34 cellular contexts compared by ENCODE assay signal in the genomic region with DNA sequence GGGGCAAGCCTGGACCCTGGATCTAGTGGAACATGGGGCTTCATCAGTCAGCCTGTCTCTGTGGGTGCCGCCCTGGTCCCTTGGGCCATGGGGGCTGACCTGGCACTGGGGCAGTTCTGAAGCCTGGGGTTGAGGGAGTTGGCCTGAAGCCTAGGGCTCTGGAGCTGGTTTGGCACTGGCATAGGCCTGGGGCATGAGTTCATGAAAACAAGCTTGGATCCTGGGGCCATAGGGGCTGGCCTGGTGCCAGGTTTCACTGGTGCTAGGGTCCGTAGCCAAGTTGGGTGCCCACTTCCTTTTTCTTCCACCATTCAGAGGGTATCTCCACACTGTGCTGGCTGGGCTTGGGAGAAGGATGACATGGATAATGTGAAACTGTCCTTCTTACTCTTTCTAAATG. TPM values are rescaled to one million over a fixed set of nuclear protein-coding genes. Genes with fewer than 3 reads are reported as not detected.
"Had no signal": no experiment of that assay in that cellular context is flagged by ENCODE, and none has a peak within 500 bp of the region (broad histone marks: within the 10 kb centered on the region; RNA-seq: fewer than 3 reads in every experiment).

No MANE protein-coding gene starts in this region.

- H3K36me3 ChIP-seq: adrenal gland, gastrocnemius medialis had no signal

- DNase-seq: activated CD4-positive, alpha-beta memory T cell treated with anti-CD3 and anti-CD28 coated beads for 36 hours; activated CD4-positive, alpha-beta T cell treated with anti-CD3 and anti-CD28 coated beads for 36 hours; activated CD4-positive, alpha-beta T cell treated with anti-CD3 and anti-CD28 coated beads, Interleukin-2, amount 10 ng/mL, durations not matched to agents 24 days and 14 days; activated CD4-positive, CD25-positive, alpha-beta regulatory T cell; activated CD4-positive, CD25-positive, alpha-beta regulatory T cell treated with anti-CD3 and anti-CD28 coated beads, Interleukin-2, amount 50 U/mL, for 72 hours; activated CD8-positive, alpha-beta memory T cell treated with anti-CD3 and anti-CD28 coated beads, Interleukin-2, amount 10 ng/mL, durations not matched to agents 7 days and 5 days; activated CD8-positive, alpha-beta memory T cell treated with anti-CD3 and anti-CD28 coated beads, Interleukin-2, amount 50 U/mL, for 4 hours; activated CD8-positive, alpha-beta T cell treated with anti-CD3 and anti-CD28 coated beads, Interleukin-2, amount 10 ng/mL, durations not matched to agents 7 days and 5 days; activated effector memory CD4-positive, alpha-beta T cell treated with anti-CD3 and anti-CD28 coated beads, Interleukin-2, amount 50 U/mL, for 16 hours; activated naive CD4-positive, alpha-beta T cell treated with anti-CD3 and anti-CD28 coated beads for 36 hours; activated naive CD8-positive, alpha-beta T cell treated with anti-CD3 and anti-CD28 coated beads for 36 hours; activated naive CD8-positive, alpha-beta T cell treated with anti-CD3 and anti-CD28 coated beads, Interleukin-2, amount 50 U/mL, for 24 hours; activated T-cell treated with anti-CD3 and anti-CD28 coated beads, Interleukin-2, amount 50 U/mL, for 1 hour; activated T-cell treated with anti-CD3 and anti-CD28 coated beads, Interleukin-2, amount 50 U/mL, for 48 hours; caudate nucleus; cortex of kidney; effector CD8-positive, alpha-beta T cell; foreskin fibroblast; gastrocnemius medialis; T-helper 1 cell; T-helper 17 cell; T1000 had no signal

- ATAC-seq: activated CD4-positive, alpha-beta T cell treated with anti-CD3 and anti-CD28 coated beads for 36 hours; activated CD8-positive, alpha-beta memory T cell treated with anti-CD3 and anti-CD28 coated beads, Interleukin-2, amount 10 ng/mL, durations not matched to agents 7 days and 5 days; activated CD8-positive, alpha-beta T cell treated with anti-CD3 and anti-CD28 coated beads, Interleukin-2, amount 10 ng/mL, durations not matched to agents 7 days and 5 days; activated naive CD8-positive, alpha-beta T cell treated with anti-CD3 and anti-CD28 coated beads, Interleukin-2, amount 50 U/mL, for 24 hours; body of pancreas; esophagus mucosa; gastrocnemius medialis; T-helper 17 cell had no signal

- H3K9me3 ChIP-seq: adrenal gland, body of pancreas, gastrocnemius medialis had no signal

- H3K4me1 ChIP-seq: adrenal gland, body of pancreas, gastrocnemius medialis had no signal

- H3K27me3 ChIP-seq: adrenal gland, body of pancreas, gastrocnemius medialis had no signal

- H3K4me1 Mint-ChIP-seq: activated CD4-positive, alpha-beta T cell treated with anti-CD3 and anti-CD28 coated beads for 36 hours; activated CD4-positive, alpha-beta T cell treated with anti-CD3 and anti-CD28 coated beads, Interleukin-2, amount 10 ng/mL, durations not matched to agents 24 days and 14 days; activated CD8-positive, alpha-beta memory T cell treated with anti-CD3 and anti-CD28 coated beads, Interleukin-2, amount 10 ng/mL, durations not matched to agents 7 days and 5 days; activated naive CD4-positive, alpha-beta T cell treated with anti-CD3 and anti-CD28 coated beads, Interleukin-2, amount 50 U/mL, for 24 hours; activated naive CD8-positive, alpha-beta T cell treated with anti-CD3 and anti-CD28 coated beads for 36 hours; activated naive CD8-positive, alpha-beta T cell treated with anti-CD3 and anti-CD28 coated beads, Interleukin-2, amount 50 U/mL, for 24 hours; T-helper 17 cell had no signal

- FAIRE-seq: colon, endometrium, endothelial cell of umbilical vein had no signal

- H3K27me3 Mint-ChIP-seq: activated CD4-positive, alpha-beta memory T cell treated with anti-CD3 and anti-CD28 coated beads for 36 hours; activated CD4-positive, alpha-beta T cell treated with anti-CD3 and anti-CD28 coated beads for 36 hours; activated CD4-positive, alpha-beta T cell treated with anti-CD3 and anti-CD28 coated beads, Interleukin-2, amount 10 ng/mL, durations not matched to agents 24 days and 14 days; activated CD8-positive, alpha-beta memory T cell treated with anti-CD3 and anti-CD28 coated beads, Interleukin-2, amount 10 ng/mL, durations not matched to agents 7 days and 5 days; activated naive CD8-positive, alpha-beta T cell treated with anti-CD3 and anti-CD28 coated beads for 36 hours; activated naive CD8-positive, alpha-beta T cell treated with anti-CD3 and anti-CD28 coated beads, Interleukin-2, amount 50 U/mL, for 24 hours; T-helper 17 cell had no signal

- H3K4me3 Mint-ChIP-seq: activated CD4-positive, alpha-beta memory T cell treated with anti-CD3 and anti-CD28 coated beads for 36 hours; activated CD4-positive, alpha-beta T cell treated with anti-CD3 and anti-CD28 coated beads for 36 hours; activated CD4-positive, alpha-beta T cell treated with anti-CD3 and anti-CD28 coated beads, Interleukin-2, amount 10 ng/mL, durations not matched to agents 24 days and 14 days; activated CD8-positive, alpha-beta memory T cell treated with anti-CD3 and anti-CD28 coated beads, Interleukin-2, amount 10 ng/mL, durations not matched to agents 7 days and 5 days; activated CD8-positive, alpha-beta T cell treated with anti-CD3 and anti-CD28 coated beads, Interleukin-2, amount 10 ng/mL, durations not matched to agents 7 days and 5 days; activated naive CD4-positive, alpha-beta T cell treated with anti-CD3 and anti-CD28 coated beads for 36 hours; activated naive CD4-positive, alpha-beta T cell treated with anti-CD3 and anti-CD28 coated beads, Interleukin-2, amount 50 U/mL, for 24 hours; activated naive CD8-positive, alpha-beta T cell treated with anti-CD3 and anti-CD28 coated beads for 36 hours; activated naive CD8-positive, alpha-beta T cell treated with anti-CD3 and anti-CD28 coated beads, Interleukin-2, amount 50 U/mL, for 24 hours; activated T-helper 1 cell treated with anti-CD3 and anti-CD28 coated beads, Interleukin-12 subunit alpha, Interleukin-12 subunit beta, Interleukin-2, Interleukin-4 antibody, amounts not matched to agents 30 ng/mL and 10 ng/mL and 1 ng/mL, durations not matched to agents 14 hours and 24 hours and 36 hours; T-helper 17 cell; T-helper 2 cell treated with Interferon-gamma antibody and Interleukin-4, amounts not matched to agents 5 μg/mL and 100 μg/mL, for 36 hours had no signal

- H3K27ac ChIP-seq: adrenal gland, body of pancreas, gastrocnemius medialis had no signal

- H3K27ac Mint-ChIP-seq: activated CD4-positive, alpha-beta memory T cell treated with anti-CD3 and anti-CD28 coated beads for 36 hours; activated CD4-positive, alpha-beta T cell treated with anti-CD3 and anti-CD28 coated beads for 36 hours; activated CD4-positive, alpha-beta T cell treated with anti-CD3 and anti-CD28 coated beads, Interleukin-2, amount 10 ng/mL, durations not matched to agents 24 days and 14 days; activated CD8-positive, alpha-beta memory T cell treated with anti-CD3 and anti-CD28 coated beads, Interleukin-2, amount 10 ng/mL, durations not matched to agents 7 days and 5 days; activated CD8-positive, alpha-beta T cell treated with anti-CD3 and anti-CD28 coated beads, Interleukin-2, amount 10 ng/mL, durations not matched to agents 7 days and 5 days; activated naive CD4-positive, alpha-beta T cell treated with anti-CD3 and anti-CD28 coated beads for 36 hours; activated naive CD4-positive, alpha-beta T cell treated with anti-CD3 and anti-CD28 coated beads, Interleukin-2, amount 50 U/mL, for 24 hours; activated naive CD8-positive, alpha-beta T cell treated with anti-CD3 and anti-CD28 coated beads for 36 hours; activated naive CD8-positive, alpha-beta T cell treated with anti-CD3 and anti-CD28 coated beads, Interleukin-2, amount 50 U/mL, for 24 hours; activated T-helper 1 cell treated with anti-CD3 and anti-CD28 coated beads, Interleukin-12 subunit alpha, Interleukin-12 subunit beta, Interleukin-2, Interleukin-4 antibody, amounts not matched to agents 30 ng/mL and 10 ng/mL and 1 ng/mL, durations not matched to agents 14 hours and 24 hours and 36 hours; activated T-helper 2 cell treated with anti-CD3 and anti-CD28 coated beads, Interferon-gamma antibody, Interleukin-2, Interleukin-4, amounts not matched to agents 10 μg/mL and 5 μg/mL and 100 μg/mL, durations not matched to agents 14 hours and 24 hours and 36 hours; T-helper 17 cell; T-helper 2 cell treated with Interferon-gamma antibody and Interleukin-4, amounts not matched to agents 5 μg/mL and 100 μg/mL, for 36 hours had no signal

- H3K4me3 ChIP-seq: adrenal gland, body of pancreas, gastrocnemius medialis had no signal

- H3K9me3 Mint-ChIP-seq: activated CD4-positive, alpha-beta T cell treated with anti-CD3 and anti-CD28 coated beads, Interleukin-2, amount 10 ng/mL, durations not matched to agents 24 days and 14 days; activated naive CD4-positive, alpha-beta T cell treated with anti-CD3 and anti-CD28 coated beads, Interleukin-2, amount 50 U/mL, for 24 hours; activated T-helper 1 cell treated with anti-CD3 and anti-CD28 coated beads, Interleukin-12 subunit alpha, Interleukin-12 subunit beta, Interleukin-2, Interleukin-4 antibody, amounts not matched to agents 30 ng/mL and 10 ng/mL and 1 ng/mL, durations not matched to agents 14 hours and 24 hours and 36 hours; activated T-helper 2 cell treated with anti-CD3 and anti-CD28 coated beads, Interferon-gamma antibody, Interleukin-2, Interleukin-4, amounts not matched to agents 10 μg/mL and 5 μg/mL and 100 μg/mL, durations not matched to agents 14 hours and 24 hours and 36 hours; T-helper 2 cell treated with Interferon-gamma antibody and Interleukin-4, amounts not matched to agents 5 μg/mL and 100 μg/mL, for 36 hours had no signal

RNA-seq across cellular contexts. Expression of a gene that starts 26.6 kb away (rescaled TPM):
- total RNA-seq: activated CD4-positive, alpha-beta memory T cell treated with anti-CD3 and anti-CD28 coated beads for 36 hours; activated CD4-positive, alpha-beta T cell treated with anti-CD3 and anti-CD28 coated beads for 36 hours; activated CD4-positive, alpha-beta T cell treated with anti-CD3 and anti-CD28 coated beads, Interleukin-2, amount 10 ng/mL, durations not matched to agents 24 days and 14 days; activated CD8-positive, alpha-beta memory T cell treated with anti-CD3 and anti-CD28 coated beads for 36 hours; activated CD8-positive, alpha-beta memory T cell treated with anti-CD3 and anti-CD28 coated beads, Interleukin-2, amount 10 ng/mL, durations not matched to agents 7 days and 5 days; activated CD8-positive, alpha-beta T cell treated with anti-CD3 and anti-CD28 coated beads, Interleukin-2, amount 10 ng/mL, durations not matched to agents 7 days and 5 days; activated naive CD4-positive, alpha-beta T cell treated with anti-CD3 and anti-CD28 coated beads for 36 hours; activated naive CD8-positive, alpha-beta T cell treated with anti-CD3 and anti-CD28 coated beads for 36 hours; activated T-helper 1 cell treated with anti-CD3 and anti-CD28 coated beads, Interleukin-12 subunit alpha, Interleukin-12 subunit beta, Interleukin-2, Interleukin-4 antibody, amounts not matched to agents 30 ng/mL and 10 ng/mL and 1 ng/mL, durations not matched to agents 14 hours and 24 hours and 36 hours; activated T-helper 2 cell treated with anti-CD3 and anti-CD28 coated beads, Interferon-gamma antibody, Interleukin-2, Interleukin-4, amounts not matched to agents 10 μg/mL and 5 μg/mL and 100 μg/mL, durations not matched to agents 14 hours and 24 hours and 36 hours; endothelial cell of umbilical vein; esophagus mucosa; T-helper 17 cell had no signal
- polyA plus RNA-seq: aorta had no signal
